ENCODE assay signal across 8 cellular contexts in genomic region chr5:80399553-80400239, GRCh38. TPM values are rescaled to one million over a fixed set of nuclear protein-coding genes. Genes with fewer than 3 reads are reported as not detected.
DNase-seq lines count a peak whose midpoint lies in the region; ATAC-seq and TF ChIP-seq lines count a peak whose summit lies in the region.

No MANE protein-coding gene starts in this region.

- H3K56ac ChIP-seq in mesendoderm (ENCODE audit: low read length): no peak overlapping the region

- peak overlapping the region; percentile 23 for H4K5ac ChIP-seq in mesendoderm (ENCODE audit: low read length)

- 52 to 74% (median 62%) methylated on average over 1 of the region's 1 CpG for WGBS in heart left ventricle, 4 donors
- no CpG with 5 or more reads among the region's 1 CpG for WGBS in mesendoderm (ENCODE audit: extremely low coverage, insufficient coverage, low lambda C conversion rate)

- H3K27me3 ChIP-seq in heart left ventricle: no peaks in the 10 kb centered on the region
- peaks cover 8% of the 10 kb centered on the region for H3K27me3 ChIP-seq in left ventricle myocardium inferior (ENCODE audit: low read depth)
- no peaks in the 10 kb centered on the region for H3K27me3 ChIP-seq in mesendoderm (ENCODE audit: insufficient read depth, low read length, poor library complexity)
- H3K27me3 ChIP-seq in A673 (replicated peaks; ENCODE audit: insufficient read depth, low read depth, low read length, poor library complexity): no peaks in the 10 kb centered on the region

- H3K9ac ChIP-seq in SK-N-MC (ENCODE audit: insufficient read length): no peak overlapping the region
- no peak overlapping the region for H3K9ac ChIP-seq in mesendoderm (ENCODE audit: low read length)

- POLR2A ChIA-PET in A673 (lab: Charles Lee; ENCODE audit: low non-redundant PET): interaction anchor here (0.6 kb wide), 1 partner anchor 552 kb away, joined by 11 read pairs; no protein-coding TSS in a partner anchor

- no peak overlapping the region for H2BK5ac ChIP-seq in mesendoderm (ENCODE audit: low read length)

- H2BK15ac ChIP-seq in mesendoderm (replicated peaks; ENCODE audit: low read depth): no peak overlapping the region

- no peak overlapping the region for H4K8ac ChIP-seq in mesendoderm (ENCODE audit: low read depth, low read length)

- H2AK5ac ChIP-seq in mesendoderm (ENCODE audit: low read length): no peak overlapping the region

- no peaks in the 10 kb centered on the region for H3K79me2 ChIP-seq in mesendoderm (ENCODE audit: control insufficient read depth, insufficient read depth, low read length)

- CTCF ChIA-PET in A673 (lab: Charles Lee): no interaction called here

- H3K9me3 ChIP-seq in heart left ventricle: no peaks in the 10 kb centered on the region
- H3K9me3 ChIP-seq in left ventricle myocardium inferior (replicated peaks): no peaks in the 10 kb centered on the region
- H3K9me3 ChIP-seq in SK-N-MC (ENCODE audit: low read depth, low read length): no peaks in the 10 kb centered on the region
- no peaks in the 10 kb centered on the region for H3K9me3 ChIP-seq in A673 (ENCODE audit: low read depth, low read length, poor library complexity, severe bottlenecking)

- no peak overlapping the region for H3K4ac ChIP-seq in mesendoderm (ENCODE audit: low read depth, low read length)

- no TSS peak for BruUV-seq in A673 (replicated peaks; lab: Mats Ljungman, UMichigan)

- no peaks in the 10 kb centered on the region for H3K79me1 ChIP-seq in mesendoderm (ENCODE audit: low read length)

- no peak for TF ChIP-seq POLR2A in heart left ventricle (IDR thresholded peaks at IDR 0.05)

- no peak overlapping the region for H2BK120ac ChIP-seq in mesendoderm (ENCODE audit: low read depth, low read length)

- intact Hi-C loops in heart left ventricle (cut with DNase I) (loop anchor here in 1 of 10 donors (10.0 kb wide), 2 partner anchors 145 to 305 kb away; partner anchors contain the start of gene SERINC5), left ventricle myocardium inferior (cut with micrococcal nuclease) (no loop called here), A673 (cut with micrococcal nuclease; ENCODE audit: unreplicated experiment) (no loop called here)

- H3K4me3 ChIP-seq in heart left ventricle: no peak overlapping the region
- no peak overlapping the region for H3K4me3 ChIP-seq in left ventricle myocardium inferior
- no peak overlapping the region for H3K4me3 ChIP-seq in SK-N-MC
- no peak overlapping the region for H3K4me3 ChIP-seq in mesendoderm (ENCODE audit: low read length)
- no peak overlapping the region for H3K4me3 ChIP-seq in A673 (ENCODE audit: low read depth, low read length, poor library complexity, severe bottlenecking)

- no peak overlapping the region for H3K18ac ChIP-seq in mesendoderm (ENCODE audit: low read length)

- DNase-seq in heart left ventricle (no peak), left ventricle myocardium inferior (no peak), SK-N-MC (ENCODE audit: low read depth, low spot score) (no peak), mesendoderm (no peak), A673 (ENCODE audit: low spot score) (no peak), NCI-H1048 (lab: John Stamatoyannopoulos, UW) (no peak), NCI-H1092 treated with DMSO at 0.1 percent for 48 hours (lab: John Stamatoyannopoulos, UW) (no peak)

- H3K4me2 ChIP-seq in mesendoderm (ENCODE audit: low read length): no peak overlapping the region

- peaks cover 0 to 25% (median 0%) of the 10 kb centered on the region in 12 donors for H3K4me1 ChIP-seq in heart left ventricle
- no peaks in the 10 kb centered on the region for H3K4me1 ChIP-seq in left ventricle myocardium inferior
- no peaks in the 10 kb centered on the region for H3K4me1 ChIP-seq in mesendoderm (ENCODE audit: control insufficient read depth, low read depth, low read length)
- no peaks in the 10 kb centered on the region for H3K4me1 ChIP-seq in A673 (ENCODE audit: insufficient read depth, low read length, poor library complexity, severe bottlenecking)

- H3K36me3 ChIP-seq in heart left ventricle: no peaks in the 10 kb centered on the region
- no peaks in the 10 kb centered on the region for H3K36me3 ChIP-seq in left ventricle myocardium inferior
- H3K36me3 ChIP-seq in SK-N-MC (ENCODE audit: insufficient read depth, low read length): no peaks in the 10 kb centered on the region
- no peaks in the 10 kb centered on the region for H3K36me3 ChIP-seq in mesendoderm (ENCODE audit: control insufficient read depth, insufficient read depth, low read length)
- H3K36me3 ChIP-seq in A673 (ENCODE audit: insufficient read depth, low read length, poor library complexity, severe bottlenecking): no peaks in the 10 kb centered on the region

- H3K27ac ChIP-seq in heart left ventricle (peak overlapping the region in 1 of 12 donors; percentile 72), left ventricle myocardium inferior (replicated peaks) (no peak overlapping the region), SK-N-MC (0 out of 2 replicates have a peak overlapping the region, but pooled peaks have one; percentile 21), mesendoderm (ENCODE audit: low read depth, low read length) (no peak overlapping the region), A673 (ENCODE audit: low read depth, low read length, poor library complexity, severe bottlenecking) (no peak overlapping the region)

- no peak overlapping the region for H3K23ac ChIP-seq in mesendoderm (ENCODE audit: low read length)

- ATAC-seq in heart left ventricle: peak in 3 of 4 donors; percentile 53 to 62 (median 57)
- ATAC-seq in HG03103 (IDR thresholded peaks at IDR 0.05; ENCODE audit: low read depth, unreplicated experiment): peak; percentile 88

- TF ChIP-seq CTCF in heart left ventricle (IDR thresholded peaks at IDR 0.05): no peak
- TF ChIP-seq CTCF in left ventricle myocardium inferior (IDR thresholded peaks at IDR 0.05; ENCODE audit: borderline replicate concordance): no peak
- TF ChIP-seq CTCF in A673 (conservative IDR thresholded peaks at IDR 0.05; ENCODE audit: low read depth, low read length): no peak

RNA-seq across cellular contexts. Expression of gene ZFYVE16, which starts 8.2 kb away (rescaled TPM):
- total RNA-seq in heart left ventricle: 10 to 100 TPM; 16.1 to 53.2 (median 39.2) TPM
- 10 to 100 TPM; 10.3 to 17.8 TPM for polyA plus RNA-seq in heart left ventricle
- total RNA-seq in left ventricle myocardium inferior: 36.9 TPM
- polyA plus RNA-seq in mesendoderm (2013, experiment 1 of 2): 8.9 TPM
- 6.3 TPM for polyA plus RNA-seq in mesendoderm (2013, experiment 2 of 2)
- 51.2 and 65.7 TPM in 2 replicates for total RNA-seq in A673 (2021)
